8 cellular contexts compared by ENCODE assay signal in the genomic region with DNA sequence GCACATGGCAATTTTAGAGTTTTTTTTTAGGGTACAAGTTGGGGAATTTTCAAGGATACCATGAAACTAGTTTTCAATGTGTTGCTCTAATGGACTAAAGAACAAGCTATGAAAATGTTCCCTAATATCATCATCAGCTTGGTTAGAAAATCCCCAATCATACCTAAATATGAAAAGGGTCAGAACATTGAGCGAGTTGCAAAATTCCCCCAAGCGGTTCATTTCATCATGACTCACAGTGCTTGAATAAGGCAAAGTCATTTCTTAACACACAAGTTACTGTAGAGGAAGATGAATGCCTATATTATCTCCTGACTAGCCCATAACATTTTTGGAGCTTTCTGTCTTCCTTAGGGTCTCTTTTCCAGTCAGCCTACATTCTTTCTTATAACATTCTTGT.
DNase-seq lines count a peak whose midpoint lies in the region; ATAC-seq and TF ChIP-seq lines count a peak whose summit lies in the region.

No MANE protein-coding gene starts in this region.

- TF ChIP-seq POLR2A in esophagus muscularis mucosa (IDR thresholded peaks at IDR 0.05; ENCODE audit: low read depth), result no peak

- peak; percentile 12 for DNase-seq in Calu3
- no peak for DNase-seq in activated naive CD4-positive, alpha-beta T cell treated with anti-CD3 and anti-CD28 coated beads, Interleukin-2, amount 50 U/mL, for 72 hours (ENCODE audit: low spot score in 2 of 2)
- peak; percentile 26 for DNase-seq in stimulated activated CD4-positive, alpha-beta T cell treated with anti-CD3 and anti-CD28 coated beads, Interleukin-2, amount 100 ng/mL, for 4 hours (ENCODE audit: low read depth)
- DNase-seq in AG20443 (ENCODE audit: low spot score), result no peak
- no peak for DNase-seq in globus pallidus (ENCODE audit: low spot score)
- no peak for DNase-seq in esophagus muscularis mucosa (ENCODE audit: extremely low spot score)

- H3K27ac Mint-ChIP-seq in Calu3 (ENCODE audit: unreplicated experiment), result no peak overlapping the region
- peak overlapping the region; percentile 32 to 93 for H3K27ac Mint-ChIP-seq in activated naive CD4-positive, alpha-beta T cell treated with anti-CD3 and anti-CD28 coated beads, Interleukin-2, amount 50 U/mL, for 72 hours

- H3K27ac ChIP-seq in esophagus muscularis mucosa (replicated peaks in 1 of 4), result no peak overlapping the region

- TF ChIP-seq CTCF in Calu3 (IDR thresholded peaks at IDR 0.05; ENCODE audit: unreplicated experiment) (no peak), esophagus muscularis mucosa (IDR thresholded peaks at IDR 0.05) (no peak)

- no peak overlapping the region for H3K4me3 Mint-ChIP-seq in Calu3 (ENCODE audit: low read depth, unreplicated experiment)

- no peaks in the 10 kb centered on the region for H3K27me3 ChIP-seq in esophagus muscularis mucosa

- intact Hi-C loops in Calu3 (cut with micrococcal nuclease; ENCODE audit: unreplicated experiment) (loop anchor here (5.0 kb wide), 2 partner anchors 37 to 193 kb away; no protein-coding TSS in a partner anchor), esophagus muscularis mucosa (cut with DNase I) (no loop called here)

- H3K4me3 ChIP-seq in esophagus muscularis mucosa, result no peak overlapping the region

- no TSS peak for BruUV-seq in Calu3 (replicated peaks; lab: Mats Ljungman, UMichigan)

- H3K36me3 ChIP-seq in esophagus muscularis mucosa, result no peaks in the 10 kb centered on the region

- no peaks in the 10 kb centered on the region for H3K36me3 Mint-ChIP-seq in Calu3 (ENCODE audit: insufficient read depth, unreplicated experiment)
- peaks cover 0 to 33% of the 10 kb centered on the region in 2 donors for H3K36me3 Mint-ChIP-seq in activated naive CD4-positive, alpha-beta T cell treated with anti-CD3 and anti-CD28 coated beads, Interleukin-2, amount 50 U/mL, for 72 hours

- H3K9me3 Mint-ChIP-seq in Calu3 (ENCODE audit: low read depth, unreplicated experiment), result no peaks in the 10 kb centered on the region
- no peaks in the 10 kb centered on the region for H3K9me3 Mint-ChIP-seq in activated naive CD4-positive, alpha-beta T cell treated with anti-CD3 and anti-CD28 coated beads, Interleukin-2, amount 50 U/mL, for 72 hours

- TF ChIP-seq EP300 in esophagus muscularis mucosa (IDR thresholded peaks at IDR 0.05), result no peak

- H3K4me1 ChIP-seq in esophagus muscularis mucosa, result no peaks in the 10 kb centered on the region

- no peaks in the 10 kb centered on the region for H3K27me3 Mint-ChIP-seq in Calu3 (ENCODE audit: unreplicated experiment)

- CTCF ChIA-PET in Calu3 (lab: Charles Lee), result no interaction called here

- ATAC-seq in GM21367 (IDR thresholded peaks at IDR 0.05; ENCODE audit: unreplicated experiment), result peak; percentile 52
- ATAC-seq in HG03565 (IDR thresholded peaks at IDR 0.05; ENCODE audit: unreplicated experiment), result peak; percentile 78
- peak; percentile 92 to 95 for ATAC-seq in activated naive CD4-positive, alpha-beta T cell treated with anti-CD3 and anti-CD28 coated beads, Interleukin-2, amount 50 U/mL, for 72 hours

- H3K9me3 ChIP-seq in esophagus muscularis mucosa, result no peaks in the 10 kb centered on the region

- WGBS in esophagus muscularis mucosa, result 74% methylated on average over 2 of the region's 2 CpGs

- peaks cover 25% of the 10 kb centered on the region for H3K4me1 Mint-ChIP-seq in Calu3 (ENCODE audit: low read depth, unreplicated experiment)

Comparison
In these comparisons a context has a peak if more than half of its experiments do, and no peak if none do; other contexts are left out.
1. DNase-seq: peak in Calu3 (single experiment) and stimulated activated CD4-positive, alpha-beta T cell treated with anti-CD3 and anti-CD28 coated beads, Interleukin-2, amount 100 ng/mL, for 4 hours (single experiment); none in activated naive CD4-positive, alpha-beta T cell treated with anti-CD3 and anti-CD28 coated beads, Interleukin-2, amount 50 U/mL, for 72 hours (0 of 2), AG20443 (single experiment), globus pallidus (single experiment) and esophagus muscularis mucosa (single experiment).
2. Peak in every context shown above with its lines, with median percentiles within 50 percentile points of each other: ATAC-seq.